ENCODE assay signal across 11 cellular contexts in the genomic region with DNA sequence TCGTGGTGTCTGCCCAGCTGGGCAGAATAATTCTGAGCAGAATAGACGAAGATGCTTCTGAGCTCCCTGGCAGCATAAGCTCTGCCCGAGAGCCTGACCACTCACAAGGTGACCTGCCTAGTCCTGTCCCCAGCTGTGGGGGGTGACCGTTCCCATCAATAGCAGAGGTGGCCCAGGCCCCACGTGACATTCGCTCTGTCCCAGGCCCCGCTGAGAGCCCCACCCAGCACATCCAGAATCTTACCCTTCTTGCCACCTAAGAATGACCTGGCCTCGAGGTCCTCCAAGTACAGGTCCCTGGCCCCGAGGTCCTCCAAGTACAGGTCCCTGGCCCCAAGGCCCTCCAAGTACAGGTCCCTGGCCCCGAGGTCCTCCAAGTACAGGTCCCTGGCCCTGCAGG. TPM values are rescaled to one million over a fixed set of nuclear protein-coding genes. Genes with fewer than 3 reads are reported as not detected.
DNase-seq lines count a peak whose midpoint lies in the region; ATAC-seq and TF ChIP-seq lines count a peak whose summit lies in the region.
"Had no signal": no experiment of that assay in that cellular context is flagged by ENCODE, and none has a peak within 500 bp of the region (broad histone marks: within the 10 kb centered on the region; RNA-seq: fewer than 3 reads in every experiment).

No MANE protein-coding gene starts in this region.

- H3K9ac ChIP-seq in skeletal muscle tissue (ENCODE audit: low read depth in 1 of 3, low read length in 3 of 3): peak overlapping the region in 2 of 3 donors; percentile 45 to 79

- peaks cover 8 to 41% (median 10%) of the 10 kb centered on the region in 3 donors for H3K36me3 Mint-ChIP-seq in CD8-positive, alpha-beta memory T cell
- peaks cover 26% of the 10 kb centered on the region for H3K36me3 Mint-ChIP-seq in activated T-helper 2 cell treated with anti-CD3 and anti-CD28 coated beads, Interferon-gamma antibody, Interleukin-2, Interleukin-4, amounts not matched to agents 10 μg/mL and 5 μg/mL and 100 μg/mL, durations not matched to agents 14 hours and 24 hours and 36 hours (ENCODE audit: low read depth)
- H3K36me3 Mint-ChIP-seq in GM23338 (ENCODE audit: low read depth): no peaks in the 10 kb centered on the region; the same call in 2 of the 3 replicates
- H3K36me3 Mint-ChIP-seq: brain had no signal

- H4K20me1 ChIP-seq in GM23338 (replicated peaks; ENCODE audit: insufficient read depth): no peaks in the 10 kb centered on the region

- no peaks in the 10 kb centered on the region for H3F3A ChIP-seq in GM23338 (replicated peaks; ENCODE audit: low read depth)

- H3K4me1 Mint-ChIP-seq in CD8-positive, alpha-beta memory T cell: peaks cover 29 to 50% (median 33%) of the 10 kb centered on the region in 3 donors
- H3K4me1 Mint-ChIP-seq in activated T-helper 2 cell treated with anti-CD3 and anti-CD28 coated beads, Interferon-gamma antibody, Interleukin-2, Interleukin-4, amounts not matched to agents 10 μg/mL and 5 μg/mL and 100 μg/mL, durations not matched to agents 14 hours and 24 hours and 36 hours (ENCODE audit: low read depth): peaks cover 26% of the 10 kb centered on the region
- peaks cover 2% of the 10 kb centered on the region; the same call in 1 of the 3 replicates for H3K4me1 Mint-ChIP-seq in GM23338
- H3K4me1 Mint-ChIP-seq: brain had no signal

- intact Hi-C loops in activated T-helper 2 cell treated with anti-CD3 and anti-CD28 coated beads, Interferon-gamma antibody, Interleukin-2, Interleukin-4, amounts not matched to agents 10 μg/mL and 5 μg/mL and 100 μg/mL, durations not matched to agents 14 hours and 24 hours and 36 hours (cut with micrococcal nuclease): loop anchor here (10.0 kb wide), 1 partner anchor 172 kb away; the partner anchor contains the start of gene MAPK8IP3
- intact Hi-C loops in left ventricle myocardium superior (cut with micrococcal nuclease): no loop called here
- intact Hi-C loops in left colon (cut with DNase I, micrococcal nuclease): no loop called here

- peak in 1 of 5 donors; percentile 43 for DNase-seq in CD8-positive, alpha-beta memory T cell
- no peak for DNase-seq in activated T-helper 2 cell treated with anti-CD3 and anti-CD28 coated beads, Interferon-gamma antibody, Interleukin-2, Interleukin-4, amounts not matched to agents 10 μg/mL and 5 μg/mL and 100 μg/mL, durations not matched to agents 14 hours and 24 hours and 36 hours (ENCODE audit: low spot score)
- peak; percentile 63 for DNase-seq in left ventricle myocardium superior
- no peak for DNase-seq in left colon
- DNase-seq in HT-29 (ENCODE audit: low spot score): no peak
- DNase-seq in SIG-M5 (lab: John Stamatoyannopoulos, UW): no peak
- DNase-seq in GM23338 (ENCODE audit: low spot score): no peak
- DNase-seq: DMS79 had no signal

- H3K9me3 Mint-ChIP-seq in CD8-positive, alpha-beta memory T cell: no peaks in the 10 kb centered on the region
- no peaks in the 10 kb centered on the region for H3K9me3 Mint-ChIP-seq in activated T-helper 2 cell treated with anti-CD3 and anti-CD28 coated beads, Interferon-gamma antibody, Interleukin-2, Interleukin-4, amounts not matched to agents 10 μg/mL and 5 μg/mL and 100 μg/mL, durations not matched to agents 14 hours and 24 hours and 36 hours
- H3K9me3 Mint-ChIP-seq in GM23338: no peaks in the 10 kb centered on the region
- H3K9me3 Mint-ChIP-seq: brain had no signal

- no peaks in the 10 kb centered on the region for H3K27me3 ChIP-seq in CD8-positive, alpha-beta memory T cell (ENCODE audit: insufficient read depth, low read length, poor library complexity, severe bottlenecking)
- H3K27me3 ChIP-seq in skeletal muscle tissue (ENCODE audit: control insufficient read depth in 3 of 3, insufficient read depth in 3 of 3, low read length in 3 of 3) (no peaks in the 10 kb centered on the region), GM23338 (ENCODE audit: insufficient read depth) (no peaks in the 10 kb centered on the region)

- no peak overlapping the region for H3K4me2 ChIP-seq in GM23338

- TF ChIP-seq CTCF in GM23338 (conservative IDR thresholded peaks at IDR 0.05; ENCODE audit: low read depth in 2 of 2): no peak

- no peaks in the 10 kb centered on the region for H3K79me2 ChIP-seq in GM23338 (replicated peaks; ENCODE audit: insufficient read depth)

- ATAC-seq in left ventricle myocardium superior: peak; percentile 11
- no peak for ATAC-seq in left colon
- ATAC-seq in GM23338: no peak

- POLR2A ChIA-PET in CD8-positive, alpha-beta memory T cell (lab: Charles Lee): interaction anchor here (0.6 to 1.4 kb wide), 6 partner anchors 25 to 223 kb away, joined by 3 to 8 read pairs (median 5); partner anchors contain the start of genes MAPK8IP3, TELO2 and UQCC4

- H2AFZ ChIP-seq in GM23338: no peak overlapping the region

- peak overlapping the region in 7 of 8 donors; percentile 26 to 99 (median 66) for H3K27ac Mint-ChIP-seq in CD8-positive, alpha-beta memory T cell
- peak overlapping the region; percentile 73 for H3K27ac Mint-ChIP-seq in activated T-helper 2 cell treated with anti-CD3 and anti-CD28 coated beads, Interferon-gamma antibody, Interleukin-2, Interleukin-4, amounts not matched to agents 10 μg/mL and 5 μg/mL and 100 μg/mL, durations not matched to agents 14 hours and 24 hours and 36 hours
- H3K27ac Mint-ChIP-seq in GM23338: no peak overlapping the region
- H3K27ac Mint-ChIP-seq: brain had no signal

- peak overlapping the region in 6 of 7 donors; percentile 92 to 100 (median 98) for H3K4me3 Mint-ChIP-seq in CD8-positive, alpha-beta memory T cell
- H3K4me3 Mint-ChIP-seq in activated T-helper 2 cell treated with anti-CD3 and anti-CD28 coated beads, Interferon-gamma antibody, Interleukin-2, Interleukin-4, amounts not matched to agents 10 μg/mL and 5 μg/mL and 100 μg/mL, durations not matched to agents 14 hours and 24 hours and 36 hours (ENCODE audit: low read depth): peak overlapping the region; percentile 94
- no peak overlapping the region for H3K4me3 Mint-ChIP-seq in GM23338
- H3K4me3 Mint-ChIP-seq: brain had no signal

- no peaks in the 10 kb centered on the region for H3K27me3 Mint-ChIP-seq in CD8-positive, alpha-beta memory T cell
- H3K27me3 Mint-ChIP-seq in activated T-helper 2 cell treated with anti-CD3 and anti-CD28 coated beads, Interferon-gamma antibody, Interleukin-2, Interleukin-4, amounts not matched to agents 10 μg/mL and 5 μg/mL and 100 μg/mL, durations not matched to agents 14 hours and 24 hours and 36 hours (ENCODE audit: low read depth): no peaks in the 10 kb centered on the region
- H3K27me3 Mint-ChIP-seq in GM23338 (ENCODE audit: insufficient read depth, low read depth, poor library complexity): peaks cover 6% of the 10 kb centered on the region
- H3K27me3 Mint-ChIP-seq: brain had no signal

- peaks cover 43% of the 10 kb centered on the region for H3K4me1 ChIP-seq in CD8-positive, alpha-beta memory T cell (ENCODE audit: insufficient read depth, low read length)
- H3K4me1 ChIP-seq in skeletal muscle tissue (ENCODE audit: control insufficient read depth in 3 of 3, insufficient read depth in 3 of 3, low read length in 3 of 3): peaks cover 47 to 60% (median 51%) of the 10 kb centered on the region in 3 donors
- H3K4me1 ChIP-seq in GM23338 (ENCODE audit: insufficient read depth): no peaks in the 10 kb centered on the region

- H3K9me3 ChIP-seq in CD8-positive, alpha-beta memory T cell (ENCODE audit: low read length): no peaks in the 10 kb centered on the region
- no peaks in the 10 kb centered on the region for H3K9me3 ChIP-seq in skeletal muscle tissue (ENCODE audit: control insufficient read depth in 3 of 3, low read length in 3 of 3)

- CTCF ChIA-PET in CD8-positive, alpha-beta memory T cell (lab: Charles Lee): interaction anchor here (1.0 to 2.1 kb wide), 6 partner anchors 11 to 173 kb away, joined by 3 to 5 read pairs (median 4); partner anchors contain the start of genes MAPK8IP3 and TELO2

- peak overlapping the region; percentile 77 for H3K4me3 ChIP-seq in CD8-positive, alpha-beta memory T cell (ENCODE audit: low read length)
- peak overlapping the region; percentile 33 to 76 (median 75) for H3K4me3 ChIP-seq in skeletal muscle tissue (ENCODE audit: low read length in 3 of 3)
- H3K4me3 ChIP-seq in GM23338: no peak overlapping the region

- no peaks in the 10 kb centered on the region for H3K9me2 ChIP-seq in GM23338 (ENCODE audit: insufficient read depth)

- peaks cover 13% of the 10 kb centered on the region for H3K36me3 ChIP-seq in CD8-positive, alpha-beta memory T cell (ENCODE audit: insufficient read depth, low read length)
- H3K36me3 ChIP-seq in skeletal muscle tissue (ENCODE audit: control insufficient read depth in 3 of 3, insufficient read depth in 3 of 3, low read length in 3 of 3) (peaks cover 4 to 15% (median 4%) of the 10 kb centered on the region in 3 donors), GM23338 (ENCODE audit: insufficient read depth) (no peaks in the 10 kb centered on the region)

- H3K27ac ChIP-seq in CD8-positive, alpha-beta memory T cell (ENCODE audit: low read depth, low read length): no peak overlapping the region
- H3K27ac ChIP-seq in skeletal muscle tissue (ENCODE audit: low read depth, low read length): peak overlapping the region; percentile 87
- no peak overlapping the region for H3K27ac ChIP-seq in GM23338 (ENCODE audit: low read depth)

RNA-seq across cellular contexts. Expression of gene TMEM204, which starts 0.7 kb away (rescaled TPM):
- total RNA-seq in CD8-positive, alpha-beta memory T cell: 10 to 100 TPM; 27.1 to 30.9 TPM
- polyA plus RNA-seq in CD8-positive, alpha-beta memory T cell: 68.4 TPM
- 17.2 and 17.8 TPM in 2 replicates for total RNA-seq in activated T-helper 2 cell treated with anti-CD3 and anti-CD28 coated beads, Interferon-gamma antibody, Interleukin-2, Interleukin-4, amounts not matched to agents 10 μg/mL and 5 μg/mL and 100 μg/mL, durations not matched to agents 14 hours and 24 hours and 36 hours
- total RNA-seq in left ventricle myocardium superior (28.8 TPM), skeletal muscle tissue (8.9 TPM), left colon (1 to 10 TPM; 2.6 to 4.9 TPM)
- total RNA-seq in HT-29 (2014; rRNA removed; shearing (Covaris generic)): 0.61 and 0.78 TPM in 2 replicates
- total RNA-seq in GM23338 (2014; rRNA removed; shearing (Covaris generic)): 0.14 TPM in 1 of 2 replicates, not detected in the other
- polyA plus RNA-seq in GM23338 (2016; fragmentation: Nextera tagmentation; extraction: Ambion mirVana): 0.21 and 0.23 TPM in 2 replicates

RNA-seq across cellular contexts. Expression of gene TELO2, which starts 39.6 kb away (rescaled TPM):
- 10 to 100 TPM; 84.7 to 84.9 TPM for total RNA-seq in CD8-positive, alpha-beta memory T cell
- polyA plus RNA-seq in CD8-positive, alpha-beta memory T cell: 14.0 TPM
- 72.6 and 74.8 TPM in 2 replicates for total RNA-seq in activated T-helper 2 cell treated with anti-CD3 and anti-CD28 coated beads, Interferon-gamma antibody, Interleukin-2, Interleukin-4, amounts not matched to agents 10 μg/mL and 5 μg/mL and 100 μg/mL, durations not matched to agents 14 hours and 24 hours and 36 hours
- total RNA-seq in left ventricle myocardium superior: 21.6 TPM
- total RNA-seq in skeletal muscle tissue: 11.0 TPM
- total RNA-seq in left colon: 10 to 100 TPM; 26.6 to 36.3 TPM
- total RNA-seq in HT-29 (2014; rRNA removed; shearing (Covaris generic)): 72.4 and 77.3 TPM in 2 replicates
- 71.7 and 76.0 TPM in 2 replicates for total RNA-seq in GM23338 (2014; rRNA removed; shearing (Covaris generic))
- polyA plus RNA-seq in GM23338 (2016; fragmentation: Nextera tagmentation; extraction: Ambion mirVana): 45.4 and 49.8 TPM in 2 replicates

RNA-seq across cellular contexts. Expression of gene PTX4, which starts 44.0 kb away (rescaled TPM):
- not detected for total RNA-seq in CD8-positive, alpha-beta memory T cell
- not detected for polyA plus RNA-seq in CD8-positive, alpha-beta memory T cell
- total RNA-seq in activated T-helper 2 cell treated with anti-CD3 and anti-CD28 coated beads, Interferon-gamma antibody, Interleukin-2, Interleukin-4, amounts not matched to agents 10 μg/mL and 5 μg/mL and 100 μg/mL, durations not matched to agents 14 hours and 24 hours and 36 hours: not detected in 2 replicates
- total RNA-seq in left ventricle myocardium superior (not detected), skeletal muscle tissue (1.0 TPM), left colon (not detected)
- 0.15 TPM in 1 of 2 replicates, not detected in the other for total RNA-seq in HT-29 (2014; rRNA removed; shearing (Covaris generic))
- not detected in 2 replicates for total RNA-seq in GM23338 (2014; rRNA removed; shearing (Covaris generic))
- not detected in 2 replicates for polyA plus RNA-seq in GM23338 (2016; fragmentation: Nextera tagmentation; extraction: Ambion mirVana)
- total RNA-seq: frontal cortex had no signal

RNA-seq across cellular contexts. Expression of gene CLCN7, which starts 57.9 kb away (rescaled TPM):
- total RNA-seq in CD8-positive, alpha-beta memory T cell: 10 to 100 TPM; 52.8 to 59.1 TPM
- polyA plus RNA-seq in CD8-positive, alpha-beta memory T cell: 29.3 TPM
- total RNA-seq in activated T-helper 2 cell treated with anti-CD3 and anti-CD28 coated beads, Interferon-gamma antibody, Interleukin-2, Interleukin-4, amounts not matched to agents 10 μg/mL and 5 μg/mL and 100 μg/mL, durations not matched to agents 14 hours and 24 hours and 36 hours: 52.2 and 54.3 TPM in 2 replicates
- 53.2 TPM for total RNA-seq in left ventricle myocardium superior
- 31.8 TPM for total RNA-seq in skeletal muscle tissue
- 10 to 100 TPM; 42.3 to 44.9 TPM for total RNA-seq in left colon
- total RNA-seq in HT-29 (2014; rRNA removed; shearing (Covaris generic)): 121 and 151 TPM in 2 replicates
- total RNA-seq in GM23338 (2014; rRNA removed; shearing (Covaris generic)): 35.9 and 53.8 TPM in 2 replicates
- polyA plus RNA-seq in GM23338 (2016; fragmentation: Nextera tagmentation; extraction: Ambion mirVana): 13.8 and 17.4 TPM in 2 replicates
